Comparison of ENCODE assay signal across 16 cellular contexts in the genomic region with DNA sequence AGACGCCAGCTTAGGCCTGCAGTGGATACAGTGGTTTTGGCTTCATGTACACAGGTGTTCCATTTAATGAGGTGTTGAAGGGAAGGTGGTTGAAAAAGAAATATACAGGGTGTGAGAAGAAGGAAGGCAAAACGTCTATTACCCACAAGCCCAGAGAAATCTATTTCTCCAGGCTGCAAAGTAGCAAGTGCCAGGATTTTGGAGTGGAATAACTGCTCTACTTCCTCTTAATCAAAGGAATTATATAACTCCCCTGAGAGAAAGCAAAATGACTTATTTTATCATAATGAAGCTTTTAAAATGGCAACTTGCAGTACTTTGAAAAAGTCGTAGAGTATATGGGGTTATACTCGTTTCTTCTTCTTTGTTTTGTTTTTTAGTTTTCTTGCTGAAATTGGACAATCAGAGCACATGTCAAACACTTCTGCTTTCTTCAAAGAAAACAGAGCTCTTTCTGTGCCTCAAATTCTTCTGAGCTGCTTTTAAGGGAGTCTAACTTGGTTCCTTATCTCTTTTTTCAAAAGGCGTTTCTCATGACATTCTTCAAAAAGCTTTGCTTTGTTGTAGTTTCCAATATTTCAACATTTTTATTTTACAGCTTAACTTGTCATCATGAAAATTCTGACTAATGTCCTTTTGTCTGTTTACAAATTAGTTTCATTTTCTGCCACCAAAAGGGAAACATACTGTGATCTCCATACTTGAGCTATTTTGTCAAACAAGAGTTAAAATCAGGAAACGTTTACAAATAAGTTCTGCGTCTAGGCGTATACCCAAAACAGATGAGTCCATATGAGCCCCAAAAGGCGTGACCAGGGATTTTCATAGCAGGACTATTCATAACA.
DNase-seq lines count a peak whose midpoint lies in the region; ATAC-seq, FAIRE-seq and TF ChIP-seq lines count a peak whose summit lies in the region.
"Had no signal": no experiment of that assay in that cellular context is flagged by ENCODE, and none has a peak within 500 bp of the region (broad histone marks: within the 10 kb centered on the region; RNA-seq: fewer than 3 reads in every experiment).

No MANE protein-coding gene starts in this region.

- H3K4me2 ChIP-seq in Karpas-422 (ENCODE audit: low read depth, low read length, poor library complexity, severe bottlenecking) = no peak overlapping the region

- H3K4me3 ChIP-seq in AG10803 (ENCODE audit: low read length) (no peak overlapping the region), pancreas (no peak overlapping the region), Karpas-422 (ENCODE audit: low read length) (no peak overlapping the region)
- H3K4me3 ChIP-seq: Peyer's patch had no signal

- no peak for FAIRE-seq in pancreas (lab: Jason Lieb, UNC)
- FAIRE-seq: frontal cortex had no signal

- ATAC-seq in Right ventricle myocardium superior (ENCODE audit: poor library complexity) (peak; percentile 54), pancreas (peak in 3 of 4 donors; percentile 34 to 46 (median 35))

- no peak overlapping the region for H3K4me3 Mint-ChIP-seq in activated T-cell treated with anti-CD3 and anti-CD28 coated beads, Interleukin-2, amount 50 U/mL, for 24 hours

- H3K36me3 Mint-ChIP-seq in activated T-cell treated with anti-CD3 and anti-CD28 coated beads, Interleukin-2, amount 50 U/mL, for 24 hours (ENCODE audit: low read depth) = no peaks in the 10 kb centered on the region

- H3K9me2 ChIP-seq in Karpas-422 (replicated peaks; ENCODE audit: insufficient read depth, low read length) = no peaks in the 10 kb centered on the region

- peak; percentile 53 for DNase-seq in AG10803 (ENCODE audit: low read depth)
- peak; percentile 29 for DNase-seq in RPMI7951 (ENCODE audit: low read depth)
- DNase-seq in Right ventricle myocardium superior = no peak
- no peak for DNase-seq in pancreas
- DNase-seq in activated naive CD4-positive, alpha-beta T cell (lab: John Stamatoyannopoulos, UW) = no peak
- DNase-seq in NCI-H526 (lab: John Stamatoyannopoulos, UW) = no peak
- DNase-seq in Karpas-422 = no peak
- DNase-seq in activated T-cell treated with anti-CD3 and anti-CD28 coated beads, Interleukin-2, amount 50 U/mL, for 24 hours = no peak
- DNase-seq: activated T-cell treated with anti-CD3 and anti-CD28 coated beads, Interleukin-2, amount 50 U/mL, for 48 hours; AML-193; GDM1; NCI-H2081 treated with DMSO at 0.1 percent for 48 hours; Peyer's patch; stimulated activated CD4-positive, alpha-beta T cell treated with anti-CD3 and anti-CD28 coated beads, Interleukin-12 subunit alpha, Interleukin-12 subunit beta, amount 100 ng/mL, for 4 hours; stimulated activated CD8-positive, alpha-beta memory T cell treated with anti-CD3 and anti-CD28 coated beads, Interleukin-4, amount 100 ng/mL, for 48 hours had no signal

- H3K27me3 Mint-ChIP-seq in activated T-cell treated with anti-CD3 and anti-CD28 coated beads, Interleukin-2, amount 50 U/mL, for 24 hours = no peaks in the 10 kb centered on the region

- H3K27me3 ChIP-seq in pancreas = no peaks in the 10 kb centered on the region
- no peaks in the 10 kb centered on the region for H3K27me3 ChIP-seq in Karpas-422 (ENCODE audit: low read length)
- H3K27me3 ChIP-seq: Peyer's patch had no signal

- no peaks in the 10 kb centered on the region for H3K9me3 Mint-ChIP-seq in activated T-cell treated with anti-CD3 and anti-CD28 coated beads, Interleukin-2, amount 50 U/mL, for 24 hours

- intact Hi-C loops in Right ventricle myocardium superior (cut with DNase I) = no loop called here
- intact Hi-C loops in pancreas (cut with DNase I) = no loop called here

- H3K79me2 ChIP-seq in Karpas-422 (ENCODE audit: low read length) = no peaks in the 10 kb centered on the region

- peaks cover 11% of the 10 kb centered on the region for H3K4me1 Mint-ChIP-seq in activated T-cell treated with anti-CD3 and anti-CD28 coated beads, Interleukin-2, amount 50 U/mL, for 24 hours (ENCODE audit: low read depth)

- H4K20me1 ChIP-seq in Karpas-422 (ENCODE audit: insufficient read depth, low read depth, low read length) = no peaks in the 10 kb centered on the region

- H3K27ac ChIP-seq in pancreas (peak overlapping the region in 3 of 4 donors; percentile 38 to 57 (median 55)), Karpas-422 (ENCODE audit: low read length) (no peak overlapping the region)

- WGBS in pancreas, 2 donors = 53 to 61% methylated on average over 9 of the region's 9 CpGs

- H3K4me1 ChIP-seq in pancreas = peaks cover 4 to 12% (median 5%) of the 10 kb centered on the region in 3 donors
- no peaks in the 10 kb centered on the region for H3K4me1 ChIP-seq in Karpas-422 (ENCODE audit: low read length)
- H3K4me1 ChIP-seq: Peyer's patch had no signal

- H3K36me3 ChIP-seq in pancreas (no peaks in the 10 kb centered on the region), Karpas-422 (ENCODE audit: insufficient read depth, low read length) (no peaks in the 10 kb centered on the region)
- H3K36me3 ChIP-seq: Peyer's patch had no signal

- no peak overlapping the region for H2AFZ ChIP-seq in Karpas-422 (ENCODE audit: low read length)

- no peak overlapping the region for H3K9ac ChIP-seq in Karpas-422 (ENCODE audit: low read length)

- TF ChIP-seq CTCF in AG10803 (conservative IDR thresholded peaks at IDR 0.05; ENCODE audit: low read length) (no peak), pancreas (IDR thresholded peaks at IDR 0.05) (no peak)

- H3K9me3 ChIP-seq in pancreas = no peaks in the 10 kb centered on the region
- H3K9me3 ChIP-seq in Karpas-422 (ENCODE audit: low read length) = no peaks in the 10 kb centered on the region
- H3K9me3 ChIP-seq: Peyer's patch had no signal

- no peak overlapping the region for H3K27ac Mint-ChIP-seq in activated T-cell treated with anti-CD3 and anti-CD28 coated beads, Interleukin-2, amount 50 U/mL, for 24 hours

Comparison
In these comparisons a context has a peak if more than half of its experiments do, and no peak if none do; other contexts are left out.
1. DNase-seq: peak in AG10803 (single experiment) and RPMI7951 (single experiment); none in Right ventricle myocardium superior (single experiment), pancreas (0 of 6), activated naive CD4-positive, alpha-beta T cell (0 of 4), NCI-H526 (0 of 2), Karpas-422 (single experiment) and activated T-cell treated with anti-CD3 and anti-CD28 coated beads, Interleukin-2, amount 50 U/mL, for 24 hours (single experiment).